ENCODE assay signal across 24 cellular contexts in genomic region chr6:141624301-141624700, GRCh38.
"Had no signal": no experiment of that assay in that cellular context is flagged by ENCODE, and none has a peak within 500 bp of the region (broad histone marks: within the 10 kb centered on the region; RNA-seq: fewer than 3 reads in every experiment).

No MANE protein-coding gene starts in this region.

- H3K27me3 ChIP-seq: colonic mucosa, dorsolateral prefrontal cortex, esophagus muscularis mucosa, esophagus squamous epithelium, foreskin keratinocyte, gastrocnemius medialis, heart left ventricle, heart right ventricle had no signal

- DNase-seq: colonic mucosa; cortex of kidney; dermis blood vessel endothelial cell; dorsolateral prefrontal cortex; effector CD4-positive, alpha-beta T cell; effector CD8-positive, alpha-beta T cell; effector memory CD4-positive, alpha-beta T cell; effector memory CD8-positive, alpha-beta T cell; endodermal cell; erythroblast; esophagus squamous epithelium; foreskin fibroblast; foreskin keratinocyte; foreskin melanocyte; gastrocnemius medialis; glutamatergic neuron; head of caudate nucleus; heart left ventricle; heart right ventricle had no signal

- H3K36me3 ChIP-seq: colonic mucosa, esophagus muscularis mucosa, esophagus squamous epithelium, gastrocnemius medialis, gastroesophageal sphincter, heart left ventricle, heart right ventricle had no signal

- ATAC-seq: effector memory CD8-positive, alpha-beta T cell; esophagus mucosa; foreskin keratinocyte; gastrocnemius medialis; gastroesophageal sphincter; heart left ventricle; heart right ventricle had no signal

- H3K4me3 ChIP-seq: colonic mucosa, coronary artery, dorsolateral prefrontal cortex, esophagus muscularis mucosa, esophagus squamous epithelium, gastrocnemius medialis, gastroesophageal sphincter, heart left ventricle, heart right ventricle had no signal

- H3K9me3 ChIP-seq: colonic mucosa, esophagus squamous epithelium, gastrocnemius medialis, gastroesophageal sphincter had no signal

- H3K4me1 ChIP-seq: colonic mucosa, esophagus muscularis mucosa, esophagus squamous epithelium, foreskin keratinocyte, gastrocnemius medialis, gastroesophageal sphincter, heart left ventricle, heart right ventricle had no signal

- H3K27ac ChIP-seq: colonic mucosa, coronary artery, dorsolateral prefrontal cortex, epithelial cell of prostate, esophagus muscularis mucosa, esophagus squamous epithelium, foreskin keratinocyte, gastrocnemius medialis, gastroesophageal sphincter, heart left ventricle, heart right ventricle had no signal
